Comparison of ENCODE assay signal across 8 cellular contexts in genomic region chr9:79581794-79582193, GRCh38. TPM values are rescaled to one million over a fixed set of nuclear protein-coding genes. Genes with fewer than 3 reads are reported as not detected.
DNase-seq lines count a peak whose midpoint lies in the region; ATAC-seq and TF ChIP-seq lines count a peak whose summit lies in the region.

No MANE protein-coding gene starts in this region.

- peaks cover 100% of the 10 kb centered on the region for H4K20me1 ChIP-seq in BLaER1

- peak overlapping the region; percentile 20 for H3K27ac ChIP-seq in BLaER1

- H3K9me3 ChIP-seq in BLaER1, result no peaks in the 10 kb centered on the region

- H3K4me1 ChIP-seq in BLaER1, result peaks cover 100% of the 10 kb centered on the region

- DNase-seq in NB4 (ENCODE audit: low read depth), result peak; percentile 19
- DNase-seq in astrocyte of the hippocampus (ENCODE audit: low read depth, low spot score), result peak; percentile 83
- DNase-seq in myocyte (ENCODE audit: low read depth), result peak; percentile 57
- no peak for DNase-seq in SKM-1 (lab: John Stamatoyannopoulos, UW; ENCODE audit: unreplicated experiment)

- H3K36me3 ChIP-seq in BLaER1, result peaks cover 72% of the 10 kb centered on the region

- H3K27me3 ChIP-seq in BLaER1, result no peaks in the 10 kb centered on the region

- no peak for TF ChIP-seq POLR2A in NB4 (IDR thresholded peaks at IDR 0.05; ENCODE audit: extremely low read depth, insufficient read length)

- H3K4me2 ChIP-seq in BLaER1, result peak overlapping the region; percentile 94

- peak overlapping the region; percentile 20; the same call in 1 of the 2 replicates for H3K9ac ChIP-seq in BLaER1

- peak overlapping the region; percentile 42 for H3K4me3 ChIP-seq in BLaER1
- H3K4me3 ChIP-seq in NB4 (ENCODE audit: low read depth, low read length), result no peak overlapping the region

- no peak for TF ChIP-seq CTCF in NB4 (IDR thresholded peaks at IDR 0.05; ENCODE audit: low read depth, low read length)

- ATAC-seq in HG03280 (IDR thresholded peaks at IDR 0.05; ENCODE audit: unreplicated experiment) (no peak), HG03460 (IDR thresholded peaks at IDR 0.05; ENCODE audit: unreplicated experiment) (no peak), HG03342 (IDR thresholded peaks at IDR 0.05; ENCODE audit: unreplicated experiment) (no peak)

RNA-seq across cellular contexts. Expression of gene TLE4, which starts 10.0 kb away (rescaled TPM):
- 64.1 and 98.3 TPM in 2 replicates for total RNA-seq in myocyte
- polyA plus RNA-seq in myocyte (2012), result 39.9 TPM
